In the genomic region with DNA sequence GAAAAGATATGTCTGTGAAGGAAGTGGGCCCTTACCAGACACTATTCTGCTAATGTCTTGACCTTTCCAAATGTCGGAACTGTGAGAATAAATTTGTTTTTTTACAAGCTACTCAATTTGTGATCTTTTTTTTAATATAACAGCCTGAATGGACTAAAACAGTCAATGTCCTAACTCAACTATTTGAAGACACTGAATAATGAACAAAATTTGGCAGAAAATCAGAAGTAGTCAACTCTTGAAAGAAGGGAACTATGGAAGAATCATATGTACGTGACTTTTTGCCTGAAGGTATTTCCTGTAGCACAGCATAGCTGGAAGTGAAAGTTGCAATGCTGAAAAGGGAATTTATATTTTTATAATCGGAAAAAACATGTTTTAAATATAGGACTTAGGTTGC, we compare ENCODE assay signal across 34 cellular contexts.
"Had no signal": no experiment of that assay in that cellular context is flagged by ENCODE, and none has a peak within 500 bp of the region (broad histone marks: within the 10 kb centered on the region; RNA-seq: fewer than 3 reads in every experiment).

No MANE protein-coding gene starts in this region.

- H3K4me3 Mint-ChIP-seq: activated CD4-positive, alpha-beta memory T cell treated with anti-CD3 and anti-CD28 coated beads, Interleukin-2, amount 10 ng/mL, durations not matched to agents 7 days and 5 days; activated CD4-positive, alpha-beta T cell treated with anti-CD3 and anti-CD28 coated beads, Interleukin-2, amount 10 ng/mL, durations not matched to agents 7 days and 5 days; activated naive CD8-positive, alpha-beta T cell; activated T-cell treated with anti-CD3 and anti-CD28 coated beads, Interleukin-2, amount 50 U/mL, for 24 hours; activated T-helper 17 cell treated with anti-CD3 and anti-CD28 coated beads, Interleukin-2, amount 50 U/mL, for 72 hours; central memory CD8-positive, alpha-beta T cell; dendritic cell treated with granulocyte-macrophage colony-stimulating factor and Interleukin-4, amounts not matched to agents 40 ng/mL and 50 ng/mL, for 4 days; endodermal cell; T-helper 1 cell treated with Interleukin-12 subunit alpha and Interleukin-12 subunit beta and Interleukin-4 antibody, amounts not matched to agents 30 μg/mL and 1 μg/mL, for 36 hours; T-helper 2 cell treated with Interferon-gamma antibody and Interleukin-4, amounts not matched to agents 5 μg/mL and 100 μg/mL, for 36 hours had no signal

- H3K27me3 ChIP-seq: brain microvascular endothelial cell, dorsolateral prefrontal cortex, gastrocnemius medialis, heart left ventricle had no signal

- FAIRE-seq: astrocyte, bronchial epithelial cell had no signal

- H3K4me1 Mint-ChIP-seq: activated CD4-positive, alpha-beta memory T cell treated with anti-CD3 and anti-CD28 coated beads, Interleukin-2, amount 10 ng/mL, durations not matched to agents 7 days and 5 days; activated CD4-positive, alpha-beta T cell treated with anti-CD3 and anti-CD28 coated beads, Interleukin-2, amount 10 ng/mL, durations not matched to agents 7 days and 5 days; activated T-helper 17 cell treated with anti-CD3 and anti-CD28 coated beads, Interleukin-2, amount 50 U/mL, for 72 hours; central memory CD8-positive, alpha-beta T cell had no signal

- H3K27ac Mint-ChIP-seq: activated CD4-positive, alpha-beta memory T cell treated with anti-CD3 and anti-CD28 coated beads, Interleukin-2, amount 10 ng/mL, durations not matched to agents 7 days and 5 days; activated CD4-positive, alpha-beta T cell treated with anti-CD3 and anti-CD28 coated beads, Interleukin-2, amount 10 ng/mL, durations not matched to agents 7 days and 5 days; activated naive CD8-positive, alpha-beta T cell; activated T-cell treated with anti-CD3 and anti-CD28 coated beads, Interleukin-2, amount 50 U/mL, for 24 hours; activated T-helper 17 cell treated with anti-CD3 and anti-CD28 coated beads, Interleukin-2, amount 50 U/mL, for 72 hours; dendritic cell treated with granulocyte-macrophage colony-stimulating factor and Interleukin-4, amounts not matched to agents 40 ng/mL and 50 ng/mL, for 4 days; endodermal cell; T-helper 1 cell treated with Interleukin-12 subunit alpha and Interleukin-12 subunit beta and Interleukin-4 antibody, amounts not matched to agents 30 μg/mL and 1 μg/mL, for 36 hours; T-helper 2 cell treated with Interferon-gamma antibody and Interleukin-4, amounts not matched to agents 5 μg/mL and 100 μg/mL, for 36 hours had no signal

- DNase-seq: activated CD4-positive, alpha-beta memory T cell treated with anti-CD3 and anti-CD28 coated beads, Interleukin-2, amount 10 ng/mL, durations not matched to agents 7 days and 5 days; activated CD4-positive, alpha-beta T cell treated with anti-CD3 and anti-CD28 coated beads for 1 hour; activated CD4-positive, alpha-beta T cell treated with anti-CD3 and anti-CD28 coated beads for 4 hours; activated CD4-positive, alpha-beta T cell treated with anti-CD3 and anti-CD28 coated beads, Interleukin-2, amount 10 ng/mL, durations not matched to agents 7 days and 5 days; activated CD4-positive, alpha-beta T cell treated with anti-CD3 and anti-CD28 coated beads, Interleukin-2, amount 50 U/mL, for 4 hours; activated CD4-positive, CD25-positive, alpha-beta regulatory T cell; activated CD8-positive, alpha-beta memory T cell treated with anti-CD3 and anti-CD28 coated beads, Interleukin-2, amount 50 U/mL, for 48 hours; activated effector memory CD4-positive, alpha-beta T cell treated with Interleukin-2 at 50 U/mL for 16 hours; activated gamma-delta T cell treated with Interleukin-2 at 50 U/mL for 16 hours; activated naive CD4-positive, alpha-beta T cell treated with anti-CD3 and anti-CD28 coated beads, Interleukin-2, amount 50 U/mL, for 16 hours; activated naive CD4-positive, alpha-beta T cell treated with Interleukin-2 at 50 U/mL for 16 hours; activated T-cell treated with anti-CD3 and anti-CD28 coated beads for 4 hours; activated T-cell treated with anti-CD3 and anti-CD28 coated beads, Interleukin-2, amount 50 U/mL, for 24 hours; amniotic stem cell; anterior cingulate cortex; brain microvascular endothelial cell; dorsolateral prefrontal cortex; effector memory CD4-positive, alpha-beta T cell; endodermal cell; foreskin fibroblast; gastrocnemius medialis; glutamatergic neuron; heart left ventricle; T1000 had no signal

- H3K4me3 ChIP-seq: coronary artery, dorsolateral prefrontal cortex, gastrocnemius medialis, heart left ventricle had no signal

- H3K36me3 ChIP-seq: brain microvascular endothelial cell, gastrocnemius medialis, heart left ventricle had no signal

- ATAC-seq: activated T-helper 17 cell treated with anti-CD3 and anti-CD28 coated beads, Interleukin-2, amount 50 U/mL, for 72 hours; esophagus mucosa; gastrocnemius medialis; heart left ventricle had no signal

- H3K27me3 Mint-ChIP-seq: activated CD4-positive, alpha-beta memory T cell treated with anti-CD3 and anti-CD28 coated beads, Interleukin-2, amount 10 ng/mL, durations not matched to agents 7 days and 5 days; activated CD4-positive, alpha-beta T cell treated with anti-CD3 and anti-CD28 coated beads, Interleukin-2, amount 10 ng/mL, durations not matched to agents 7 days and 5 days; activated naive CD8-positive, alpha-beta T cell; activated T-cell treated with anti-CD3 and anti-CD28 coated beads, Interleukin-2, amount 50 U/mL, for 24 hours; central memory CD8-positive, alpha-beta T cell; dendritic cell treated with granulocyte-macrophage colony-stimulating factor and Interleukin-4, amounts not matched to agents 40 ng/mL and 50 ng/mL, for 4 days had no signal

- H3K36me3 Mint-ChIP-seq: activated naive CD8-positive, alpha-beta T cell had no signal

- H3K9me3 ChIP-seq: gastrocnemius medialis had no signal

- H3K27ac ChIP-seq: brain microvascular endothelial cell, coronary artery, dorsolateral prefrontal cortex, gastrocnemius medialis, heart left ventricle had no signal
